ENCODE assay signal across 8 cellular contexts in genomic region chr1:213989740-213990472, GRCh38. TPM values are rescaled to one million over a fixed set of nuclear protein-coding genes. Genes with fewer than 3 reads are reported as not detected.
DNase-seq lines count a peak whose midpoint lies in the region; ATAC-seq, FAIRE-seq and TF ChIP-seq lines count a peak whose summit lies in the region.

No MANE protein-coding gene starts in this region.

- H3K36me3 ChIP-seq in keratinocyte (ENCODE audit: control insufficient read depth in 2 of 2, extremely low read depth in 1 of 2, insufficient read depth in 2 of 2, low read length in 2 of 2) (no peaks in the 10 kb centered on the region), thoracic aorta (no peaks in the 10 kb centered on the region)
- no peaks in the 10 kb centered on the region for H3K36me3 ChIP-seq in CD8-positive, alpha-beta memory T cell (ENCODE audit: insufficient read depth, low read length)

- H3K9me3 ChIP-seq in keratinocyte (ENCODE audit: control insufficient read depth, low read depth, low read length) (no peaks in the 10 kb centered on the region), thoracic aorta (no peaks in the 10 kb centered on the region)
- no peaks in the 10 kb centered on the region for H3K9me3 ChIP-seq in CD8-positive, alpha-beta memory T cell (ENCODE audit: low read length)

- FAIRE-seq in keratinocyte (lab: Jason Lieb, UNC): no peak

- peaks cover 71% of the 10 kb centered on the region for H3K27me3 Mint-ChIP-seq in activated T-cell treated with anti-CD3 and anti-CD28 coated beads, Interleukin-2, amount 50 U/mL, for 4 hours (ENCODE audit: low read depth)
- peaks cover 56 to 83% of the 10 kb centered on the region in 2 donors for H3K27me3 Mint-ChIP-seq in CD8-positive, alpha-beta memory T cell

- H3K4me3 ChIP-seq in keratinocyte (ENCODE audit: control insufficient read depth in 2 of 3, extremely low read depth in 1 of 3, insufficient read depth in 2 of 3, low read depth in 1 of 3, low read length in 3 of 3) (peak overlapping the region in 1 of 3 experiments; percentile 82), thoracic aorta (peak overlapping the region; percentile 78)
- H3K4me3 ChIP-seq in CD8-positive, alpha-beta memory T cell (ENCODE audit: low read length): no peak overlapping the region

- H3K27me3 ChIP-seq in keratinocyte (ENCODE audit: control insufficient read depth, extremely low read depth, insufficient read depth, low read length) (peaks cover 35% of the 10 kb centered on the region), thoracic aorta (replicated peaks; ENCODE audit: insufficient read depth) (peaks cover 15% of the 10 kb centered on the region)
- H3K27me3 ChIP-seq in CD8-positive, alpha-beta memory T cell (ENCODE audit: insufficient read depth, low read length, poor library complexity, severe bottlenecking): peaks cover 38% of the 10 kb centered on the region

- peak overlapping the region; percentile 85 for H3K4me3 Mint-ChIP-seq in activated T-cell treated with anti-CD3 and anti-CD28 coated beads, Interleukin-2, amount 50 U/mL, for 4 hours
- peak overlapping the region in 2 of 7 donors; percentile 20 to 51 for H3K4me3 Mint-ChIP-seq in CD8-positive, alpha-beta memory T cell

- CTCF ChIA-PET in CD8-positive, alpha-beta memory T cell (lab: Charles Lee): interaction anchor here (1.2 kb wide), 1 partner anchor 13 kb away, joined by 3 read pairs; no protein-coding TSS in a partner anchor

- no peaks in the 10 kb centered on the region for H3K9me3 Mint-ChIP-seq in activated T-cell treated with anti-CD3 and anti-CD28 coated beads, Interleukin-2, amount 50 U/mL, for 4 hours
- H3K9me3 Mint-ChIP-seq in CD8-positive, alpha-beta memory T cell: peaks cover 0 to 25% (median 11%) of the 10 kb centered on the region in 5 donors

- H3K36me3 Mint-ChIP-seq in activated T-cell treated with anti-CD3 and anti-CD28 coated beads, Interleukin-2, amount 50 U/mL, for 4 hours (ENCODE audit: insufficient read depth): no peaks in the 10 kb centered on the region
- H3K36me3 Mint-ChIP-seq in CD8-positive, alpha-beta memory T cell: peaks cover 0 to 1% (median 0%) of the 10 kb centered on the region in 3 donors

- peaks cover 31% of the 10 kb centered on the region for H3K4me1 Mint-ChIP-seq in activated T-cell treated with anti-CD3 and anti-CD28 coated beads, Interleukin-2, amount 50 U/mL, for 4 hours (ENCODE audit: low read depth)
- peaks cover 25 to 43% (median 39%) of the 10 kb centered on the region in 3 donors for H3K4me1 Mint-ChIP-seq in CD8-positive, alpha-beta memory T cell

- H4K20me1 ChIP-seq in keratinocyte (ENCODE audit: control insufficient read depth, extremely low read depth, insufficient read depth, low read length): no peaks in the 10 kb centered on the region

- H3K4me1 ChIP-seq in keratinocyte (ENCODE audit: control insufficient read depth, extremely low read depth, insufficient read depth, low read length) (peaks cover 15% of the 10 kb centered on the region), thoracic aorta (ENCODE audit: control insufficient read depth in 1 of 2, low read depth in 2 of 2) (peaks cover 11 to 33% of the 10 kb centered on the region in 2 donors)
- H3K4me1 ChIP-seq in CD8-positive, alpha-beta memory T cell (ENCODE audit: insufficient read depth, low read length): peaks cover 14% of the 10 kb centered on the region

- TF ChIP-seq POLR2A in GM18505 (IDR thresholded peaks at IDR 0.05; ENCODE audit: borderline replicate concordance, extremely low read depth, insufficient read depth, insufficient read length): no peak

- H3K9ac ChIP-seq in keratinocyte (ENCODE audit: control insufficient read depth, extremely low read depth, insufficient read depth, low read length): no peak overlapping the region

- no peaks in the 10 kb centered on the region for H3K79me2 ChIP-seq in keratinocyte (ENCODE audit: control insufficient read depth, insufficient read depth, low read length)

- POLR2A ChIA-PET in CD8-positive, alpha-beta memory T cell (lab: Charles Lee): no interaction called here

- dilution Hi-C loops in keratinocyte (cut with MboI; ENCODE audit: extremely low pct_ligation_motif_present, low sequenced_read_pairs): no loop called here

- H3K9me1 ChIP-seq in keratinocyte (ENCODE audit: control insufficient read depth, extremely low read depth, insufficient read depth, low read length): no peaks in the 10 kb centered on the region

- DNase-seq in activated T-cell treated with anti-CD3 and anti-CD28 coated beads, Interleukin-2, amount 50 U/mL, for 4 hours: no peak
- DNase-seq in activated T-cell treated with anti-CD3 and anti-CD28 coated beads for 4 hours (no peak), RPMI8226 (peak; percentile 88), keratinocyte (ENCODE audit: low read depth, low spot score) (no peak), thoracic aorta (ENCODE audit: low spot score) (no peak)
- no peak for DNase-seq in CD8-positive, alpha-beta memory T cell

- ATAC-seq in activated T-cell treated with anti-CD3 and anti-CD28 coated beads, Interleukin-2, amount 50 U/mL, for 4 hours: no peak
- no peak for ATAC-seq in thoracic aorta (ENCODE audit: insufficient number of reproducible peaks, low FRiP score, low read depth)
- no peak for ATAC-seq in HG02623 (IDR thresholded peaks at IDR 0.05; ENCODE audit: unreplicated experiment)
- ATAC-seq in GM18505 (IDR thresholded peaks at IDR 0.05; ENCODE audit: unreplicated experiment): no peak

- peak overlapping the region; percentile 93 for H3K4me2 ChIP-seq in keratinocyte (ENCODE audit: control insufficient read depth, extremely low read depth, insufficient read depth, low read depth, low read length)

- no peak for TF ChIP-seq CTCF in keratinocyte (optimal IDR thresholded peaks at IDR 0.05 in 1 of 3, IDR thresholded peaks at IDR 0.05 in 1 of 3, conservative IDR thresholded peaks at IDR 0.05 in 1 of 3; ENCODE audit: extremely low read depth in 1 of 3, insufficient read depth in 2 of 3, low read length in 3 of 3)
- no peak for TF ChIP-seq CTCF in thoracic aorta (IDR thresholded peaks at IDR 0.05)

- H3K27ac ChIP-seq in keratinocyte (ENCODE audit: control insufficient read depth, insufficient read depth, low read length) (no peak overlapping the region), thoracic aorta (no peak overlapping the region)
- no peak overlapping the region for H3K27ac ChIP-seq in CD8-positive, alpha-beta memory T cell (ENCODE audit: low read depth, low read length)

- no peak overlapping the region for H3K27ac Mint-ChIP-seq in CD8-positive, alpha-beta memory T cell

- no peak overlapping the region for H2AFZ ChIP-seq in keratinocyte (ENCODE audit: control insufficient read depth, low read length)

RNA-seq across cellular contexts. Expression of gene PROX1, which starts 2.1 kb away (rescaled TPM):
- under 1 TPM; 0.03 to 0.13 (median 0.08) TPM for total RNA-seq in activated T-cell treated with anti-CD3 and anti-CD28 coated beads, Interleukin-2, amount 50 U/mL, for 4 hours
- polyA plus RNA-seq in keratinocyte: 0.20 to 0.31 TPM (median 0.24 TPM) in 3 replicates
- polyA plus RNA-seq in keratinocyte (2011; ENCODE audit: low read depth): 0.70 TPM
- 0.14 and 0.39 TPM in 2 replicates for polyA plus RNA-seq in keratinocyte (2011; cell fraction: cytosol; rRNA removed)
- 1.5 TPM in 2 replicates for polyA plus RNA-seq in keratinocyte (2011; cell fraction: nucleus; rRNA removed)
- polyA plus RNA-seq in keratinocyte (2012; ENCODE audit: low replicate concordance): 0.17 and 0.45 TPM in 2 replicates
- polyA minus RNA-seq in keratinocyte: 0.16 to 2.8 TPM (median 2.5 TPM) in 3 replicates
- polyA minus RNA-seq in keratinocyte (2011; cell fraction: cytosol; rRNA and poly(A)+ RNA removed): 0.38 TPM
- polyA minus RNA-seq in keratinocyte (2011; cell fraction: nucleus; rRNA and poly(A)+ RNA removed): 0.42 and 0.93 TPM in 2 replicates
- 1 to 10 TPM in 1 of 2 donors, under 1 TPM in 1; 0.21 to 4.3 TPM for total RNA-seq in thoracic aorta
- total RNA-seq in CD8-positive, alpha-beta memory T cell: not detected
- polyA plus RNA-seq in CD8-positive, alpha-beta memory T cell: not detected
